In genomic region chr22:23180893-23181762, GRCh38 we compare ENCODE assay signal across 8 cellular contexts. TPM values are rescaled to one million over a fixed set of nuclear protein-coding genes. Genes with fewer than 3 reads are reported as not detected.
DNase-seq lines count a peak whose midpoint lies in the region; ATAC-seq and TF ChIP-seq lines count a peak whose summit lies in the region.

No MANE protein-coding gene starts in this region.

- H3K36me3 ChIP-seq in neural progenitor cell, result no peaks in the 10 kb centered on the region

- H3K27me3 Mint-ChIP-seq in endothelial cell (ENCODE audit: unreplicated experiment), result peaks cover 11% of the 10 kb centered on the region
- peaks cover 3% of the 10 kb centered on the region for H3K27me3 Mint-ChIP-seq in neural progenitor cell (ENCODE audit: insufficient read depth, low read depth)

- H3K4me1 Mint-ChIP-seq in endothelial cell (ENCODE audit: unreplicated experiment), result peaks cover 49% of the 10 kb centered on the region
- peaks cover 55% of the 10 kb centered on the region for H3K4me1 Mint-ChIP-seq in neural progenitor cell

- peak in 2 of 3 experiments; percentile 55 to 59 for DNase-seq in NCI-H1417 (lab: John Stamatoyannopoulos, UW)
- DNase-seq in NCI-H1417 treated with DMSO at 0.1 percent for 48 hours (lab: John Stamatoyannopoulos, UW), result no peak
- peak; percentile 11 for DNase-seq in T-helper 9 cell
- DNase-seq in endothelial cell (ENCODE audit: low spot score), result no peak
- peak; percentile 27 for DNase-seq in neural progenitor cell (ENCODE audit: low spot score)
- DNase-seq in cerebellar cortex (ENCODE audit: low spot score), result no peak
- no peak for DNase-seq in SHP77 (lab: John Stamatoyannopoulos, UW)

- H3K4me2 ChIP-seq in neural progenitor cell, result peak overlapping the region; percentile 88

- H3K4me3 Mint-ChIP-seq in endothelial cell (ENCODE audit: unreplicated experiment) (peak overlapping the region; percentile 93), neural progenitor cell (peak overlapping the region; percentile 91)

- no peak overlapping the region for H3K9ac ChIP-seq in neural progenitor cell

- peaks cover 47% of the 10 kb centered on the region for H3K4me1 ChIP-seq in neural progenitor cell

- no peak for ATAC-seq in HG02588 (IDR thresholded peaks at IDR 0.05; ENCODE audit: unreplicated experiment)

- H3K36me3 Mint-ChIP-seq in endothelial cell (ENCODE audit: low read depth, unreplicated experiment) (peaks cover 13% of the 10 kb centered on the region), neural progenitor cell (peaks cover 15% of the 10 kb centered on the region)

- TF ChIP-seq CTCF in endothelial cell (IDR thresholded peaks at IDR 0.05; ENCODE audit: unreplicated experiment), result no peak
- TF ChIP-seq CTCF in neural progenitor cell (IDR thresholded peaks at IDR 0.05), result no peak

- peaks cover 50% of the 10 kb centered on the region for H3K79me2 ChIP-seq in neural progenitor cell (ENCODE audit: low read depth)

- H3K27ac ChIP-seq in neural progenitor cell, result no peak overlapping the region

- H3K27ac Mint-ChIP-seq in endothelial cell (ENCODE audit: unreplicated experiment), result no peak overlapping the region
- H3K27ac Mint-ChIP-seq in neural progenitor cell, result no peak overlapping the region

- H2AFZ ChIP-seq in neural progenitor cell (replicated peaks), result no peak overlapping the region

- peaks cover 56% of the 10 kb centered on the region for H4K20me1 ChIP-seq in neural progenitor cell (ENCODE audit: low read depth)

- peak overlapping the region; percentile 64 for H3K4me3 ChIP-seq in neural progenitor cell

- peaks cover 38% of the 10 kb centered on the region for H3F3A ChIP-seq in neural progenitor cell (ENCODE audit: low read depth)

- H3K27me3 ChIP-seq in neural progenitor cell, result peaks cover 14% of the 10 kb centered on the region

- H3K9me3 ChIP-seq in neural progenitor cell (ENCODE audit: low read depth), result no peaks in the 10 kb centered on the region

- H3K9me3 Mint-ChIP-seq in endothelial cell (ENCODE audit: unreplicated experiment) (peaks cover 8% of the 10 kb centered on the region), neural progenitor cell (peaks cover 12% of the 10 kb centered on the region)

RNA-seq across cellular contexts. Expression of gene BCR, which starts 0.8 kb away (rescaled TPM):
- total RNA-seq in endothelial cell (ENCODE audit: unreplicated experiment) (92.6 TPM), neural progenitor cell (ENCODE audit: low replicate concordance) (35.5 and 36.0 TPM in 2 replicates)

RNA-seq across cellular contexts. Expression of gene RAB36, which starts 35.9 kb away (rescaled TPM):
- 2.2 TPM for total RNA-seq in endothelial cell (ENCODE audit: unreplicated experiment)
- total RNA-seq in neural progenitor cell (ENCODE audit: low replicate concordance), result 2.1 and 2.9 TPM in 2 replicates

RNA-seq across cellular contexts. Expression of gene RSPH14, which starts 39.3 kb away (rescaled TPM):
- total RNA-seq in endothelial cell (ENCODE audit: unreplicated experiment), result 1.1 TPM
- 0.43 and 2.0 TPM in 2 replicates for total RNA-seq in neural progenitor cell (ENCODE audit: low replicate concordance)

Comparison
In these comparisons a context has a peak if more than half of its experiments do, and no peak if none do; other contexts are left out.
1. DNase-seq: peak in NCI-H1417 (2 of 3), T-helper 9 cell (single experiment) and neural progenitor cell (single experiment); none in NCI-H1417 treated with DMSO at 0.1 percent for 48 hours (single experiment), endothelial cell (single experiment), cerebellar cortex (single experiment) and SHP77 (0 of 2).